ENCODE assay signal across 1 cellular context in genomic region chr16:53346-54236, GRCh38.
TF ChIP-seq lines count a peak whose summit lies in the region.

Gene POLR3K (minus strand): TSS chr16:53608. CDS start chr16:53586, 22 bp downstream.
Gene SNRNP25 (plus strand): TSS chr16:53828. CDS start chr16:54017, 189 bp downstream.

TF ChIP-seq in GM12878, 131 proteins besides CTCF, POLR2A, EP300 and RAD21 (continued from another document):
- TF ChIP-seq NRF1 (conservative IDR thresholded peaks at IDR 0.05; ENCODE audit: low read depth, low read length) (peak; percentile 55), USF2 (IDR thresholded peaks at IDR 0.05; ENCODE audit: borderline replicate concordance, low read depth, low read length) (no peak), HDGF (IDR thresholded peaks at IDR 0.05) (peak; percentile 64; the same call in 1 of the 2 replicates), ASH2L (IDR thresholded peaks at IDR 0.05; ENCODE audit: borderline replicate concordance, low read depth) (no peak), SIX5 (IDR thresholded peaks at IDR 0.05; ENCODE audit: low read depth, low read length, severe bottlenecking) (no peak), POLR2AphosphoS5 (IDR thresholded peaks at IDR 0.05; ENCODE audit: low read length) (peak; percentile 87; the same call in 1 of the 2 replicates), RELA (IDR thresholded peaks at IDR 0.05; ENCODE audit: borderline replicate concordance, partially characterized antibody) (peak; percentile 20), PML (IDR thresholded peaks at IDR 0.05; ENCODE audit: low read length) (no peak), MAX (IDR thresholded peaks at IDR 0.05; ENCODE audit: low read depth, low read length) (peak; percentile 26; the same call in 1 of the 2 replicates)
